In the genomic region with DNA sequence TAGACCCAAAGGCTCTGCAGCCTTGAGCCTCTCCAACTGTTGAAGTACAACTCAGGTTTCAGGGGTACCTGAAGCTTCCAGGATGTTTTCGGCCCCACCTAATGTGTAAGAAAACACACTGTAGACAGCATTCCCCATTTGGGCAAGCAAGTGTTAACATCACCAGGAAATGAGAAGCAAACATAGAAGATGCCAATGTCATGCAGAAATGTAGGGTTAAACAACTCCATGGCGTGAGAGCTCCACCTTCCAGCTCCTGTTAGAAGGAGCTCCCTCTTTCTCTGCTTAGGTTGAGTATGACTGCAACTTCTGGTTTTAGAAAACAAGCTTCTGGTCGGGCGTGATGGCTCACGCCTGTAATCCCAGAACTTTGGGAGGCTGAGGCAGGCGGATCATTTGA, we compare ENCODE assay signal across 21 cellular contexts. TPM values are rescaled to one million over a fixed set of nuclear protein-coding genes. Genes with fewer than 3 reads are reported as not detected.
"Had no signal": no experiment of that assay in that cellular context is flagged by ENCODE, and none has a peak within 500 bp of the region (broad histone marks: within the 10 kb centered on the region; RNA-seq: fewer than 3 reads in every experiment).

No MANE protein-coding gene starts in this region.

- H3K4me3 ChIP-seq: breast epithelium, coronary artery, esophagus muscularis mucosa, hepatocyte, ovary, prostate gland, spleen, testis, uterus had no signal

- H3K4me2 ChIP-seq: hepatocyte had no signal

- H3K27me3 ChIP-seq: ovary, testis, uterus had no signal

- DNase-seq: activated B cell treated with CpG ODN at 0.5 μM for 24 hours; activated CD4-positive, alpha-beta memory T cell treated with anti-CD3 and anti-CD28 coated beads for 36 hours; activated CD4-positive, alpha-beta T cell treated with anti-CD3 and anti-CD28 coated beads for 4 hours; activated naive CD4-positive, alpha-beta T cell treated with anti-CD3 and anti-CD28 coated beads for 36 hours; activated naive CD8-positive, alpha-beta T cell treated with anti-CD3 and anti-CD28 coated beads, Interleukin-2, amount 10 ng/mL, durations not matched to agents 7 days and 5 days; activated T-cell treated with anti-CD3 and anti-CD28 coated beads, Interleukin-2, amount 50 U/mL, for 48 hours; amniotic stem cell; glutamatergic neuron; ovary; spleen; stimulated activated CD4-positive, alpha-beta T cell treated with anti-CD3 and anti-CD28 coated beads, Interleukin-4, amount 100 ng/mL, for 1 hour; stimulated activated naive CD4-positive, alpha-beta T cell; testis; trophoblast cell; uterus had no signal

- H3K79me2 ChIP-seq: hepatocyte had no signal

- H3K36me3 ChIP-seq: breast epithelium, esophagus muscularis mucosa, neutrophil, ovary, prostate gland, spleen, uterus had no signal

- H3K4me1 ChIP-seq: breast epithelium, esophagus muscularis mucosa, prostate gland, spleen, testis, uterus had no signal

- H3K27ac ChIP-seq: breast epithelium, coronary artery, esophagus muscularis mucosa, hepatocyte, neutrophil, ovary, prostate gland, spleen, testis, uterus had no signal

RNA-seq across cellular contexts. Expression of a gene that starts 50.6 kb away (rescaled TPM):
- polyA plus RNA-seq: hepatocyte had no signal
